ENCODE assay signal across 10 cellular contexts in genomic region chr12:26749781-26750180, GRCh38.
A peak's percentile ranks its signal among the peaks of the same experiment; 100 is the strongest.
DNase-seq lines count a peak whose midpoint lies in the region; ATAC-seq and TF ChIP-seq lines count a peak whose summit lies in the region.
"Had no signal": no experiment of that assay in that cellular context is flagged by ENCODE, and none has a peak within 500 bp of the region (broad histone marks: within the 10 kb centered on the region; RNA-seq: fewer than 3 reads in every experiment).

No MANE protein-coding gene starts in this region.

- no peaks in the 10 kb centered on the region for H3K9me3 ChIP-seq in RWPE2 (ENCODE audit: severe bottlenecking)
- no peaks in the 10 kb centered on the region for H3K9me3 ChIP-seq in left ventricle myocardium inferior (replicated peaks)

- H3K27me3 ChIP-seq in RWPE2 (ENCODE audit: insufficient read depth, poor library complexity, severe bottlenecking): no peaks in the 10 kb centered on the region
- no peaks in the 10 kb centered on the region for H3K27me3 ChIP-seq in left ventricle myocardium inferior (ENCODE audit: low read depth)
- no peaks in the 10 kb centered on the region for H3K27me3 ChIP-seq in H7 (ENCODE audit: control insufficient read depth, insufficient read depth, low read length)
- H3K27me3 ChIP-seq: neural progenitor cell had no signal

- DNase-seq in GM12865 (ENCODE audit: low read depth) (peak; percentile 77), RWPE2 (ENCODE audit: low spot score) (no peak), SKM-1 (lab: John Stamatoyannopoulos, UW; ENCODE audit: unreplicated experiment) (no peak), left ventricle myocardium inferior (no peak), H7 (no peak)
- no peak for DNase-seq in stimulated activated CD4-positive, alpha-beta T cell treated with anti-CD3 and anti-CD28 coated beads, Interleukin-2, amount 100 ng/mL, for 24 hours
- DNase-seq: activated naive CD4-positive, alpha-beta T cell treated with Interleukin-2 at 50 U/mL for 16 hours had no signal

- intact Hi-C loops in left ventricle myocardium inferior (cut with micrococcal nuclease): no loop called here

- H3K4me3 ChIP-seq in GM12865 (ENCODE audit: low read depth, low read length) (no peak overlapping the region; the same call in 1 of the 2 replicates), RWPE2 (ENCODE audit: severe bottlenecking) (no peak overlapping the region), left ventricle myocardium inferior (no peak overlapping the region), H7 (ENCODE audit: insufficient read depth, low read depth, low read length) (no peak overlapping the region)
- H3K4me3 ChIP-seq: neural progenitor cell had no signal

- ATAC-seq in GM19328 (IDR thresholded peaks at IDR 0.05; ENCODE audit: unreplicated experiment) (peak; percentile 68), HG02943 (IDR thresholded peaks at IDR 0.05; ENCODE audit: low read depth, unreplicated experiment) (peak; percentile 70), RWPE2 (ENCODE audit: low read depth) (peak; percentile 50)

- H3K4me1 ChIP-seq in RWPE2 (ENCODE audit: insufficient read depth, poor library complexity, severe bottlenecking) (peaks cover 28% of the 10 kb centered on the region), left ventricle myocardium inferior (peaks cover 8% of the 10 kb centered on the region)

- H3K36me3 ChIP-seq in RWPE2 (ENCODE audit: low read depth) (no peaks in the 10 kb centered on the region), left ventricle myocardium inferior (no peaks in the 10 kb centered on the region), H7 (replicated peaks; ENCODE audit: control insufficient read depth, insufficient read depth, low read length) (no peaks in the 10 kb centered on the region)
- H3K36me3 ChIP-seq: neural progenitor cell had no signal

- H3K27ac ChIP-seq in RWPE2 (ENCODE audit: poor library complexity, severe bottlenecking) (peak overlapping the region; percentile 78), left ventricle myocardium inferior (replicated peaks) (no peak overlapping the region)
- H3K27ac ChIP-seq: neural progenitor cell had no signal

- TF ChIP-seq CTCF in GM12865 (IDR thresholded peaks at IDR 0.05; ENCODE audit: insufficient read depth, low read depth, low read length, missing control alignments) (no peak), RWPE2 (IDR thresholded peaks at IDR 0.05; ENCODE audit: poor library complexity, severe bottlenecking) (no peak), left ventricle myocardium inferior (IDR thresholded peaks at IDR 0.05; ENCODE audit: borderline replicate concordance) (no peak)
